ENCODE assay signal across 17 cellular contexts in the genomic region with DNA sequence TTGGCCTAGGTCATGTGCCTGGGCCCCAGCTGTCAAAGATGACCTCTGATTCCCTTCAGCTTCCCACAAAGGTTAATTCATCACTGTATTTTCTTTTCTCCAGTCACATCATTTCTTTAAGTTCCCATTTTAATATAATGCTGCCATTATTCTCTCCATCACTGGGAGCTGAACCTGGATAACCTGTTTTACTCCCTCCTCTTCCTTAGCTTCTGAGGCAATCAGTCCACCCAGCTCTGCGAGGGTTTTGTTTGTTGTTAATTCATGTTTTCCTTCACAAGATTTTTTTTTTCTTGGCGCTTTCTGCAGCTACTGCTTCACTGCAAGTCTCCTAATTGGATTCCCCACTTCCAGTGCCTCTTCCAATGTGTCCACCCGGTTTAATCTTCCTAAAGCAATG.
"Had no signal": no experiment of that assay in that cellular context is flagged by ENCODE, and none has a peak within 500 bp of the region (broad histone marks: within the 10 kb centered on the region; RNA-seq: fewer than 3 reads in every experiment).

No MANE protein-coding gene starts in this region.

- H3K27me3 Mint-ChIP-seq: central memory CD8-positive, alpha-beta T cell; stimulated activated naive B cell treated with anti-CD40 and anti-IgM and Interleukin-4, amounts not matched to agents 10 μg/mL and 1 μg/mL and 100 μg/mL, for 72 hours had no signal

- H3K9me3 Mint-ChIP-seq: activated naive CD8-positive, alpha-beta T cell treated with anti-CD3 and anti-CD28 coated beads, Interleukin-2, amount 10 ng/mL, durations not matched to agents 7 days and 5 days; central memory CD8-positive, alpha-beta T cell; natural killer cell treated with Interleukin-12 subunit alpha and Interleukin-12 subunit beta and Interleukin-15 and Interleukin-18, amount 100 ng/mL, for 72 hours; stimulated activated naive B cell treated with anti-CD40 and anti-IgM and Interleukin-4, amounts not matched to agents 10 μg/mL and 1 μg/mL and 100 μg/mL, for 72 hours; T-helper 2 cell treated with Interferon-gamma antibody and Interleukin-4, amounts not matched to agents 5 μg/mL and 100 μg/mL, for 36 hours had no signal

- H3K36me3 Mint-ChIP-seq: brain; natural killer cell treated with Interleukin-12 subunit alpha and Interleukin-12 subunit beta and Interleukin-15 and Interleukin-18, amount 100 ng/mL, for 72 hours had no signal

- DNase-seq: activated CD4-positive, alpha-beta T cell treated with anti-CD3 and anti-CD28 coated beads, Interleukin-2, amount 50 U/mL, for 1 hour; activated naive CD4-positive, alpha-beta T cell; activated naive CD8-positive, alpha-beta T cell treated with anti-CD3 and anti-CD28 coated beads, Interleukin-2, amount 10 ng/mL, durations not matched to agents 7 days and 5 days; activated T-cell treated with anti-CD3 and anti-CD28 coated beads for 4 hours; cortex of kidney; effector CD4-positive, alpha-beta T cell; posterior cingulate gyrus; retina; stimulated activated CD4-positive, alpha-beta T cell treated with anti-CD3 and anti-CD28 coated beads, Interleukin-2, amount 100 ng/mL, for 48 hours; stimulated activated naive B cell treated with anti-CD40 and anti-IgM and Interleukin-4, amounts not matched to agents 10 μg/mL and 1 μg/mL and 100 μg/mL, for 72 hours; substantia nigra; trophoblast cell had no signal

- H3K4me3 Mint-ChIP-seq: activated naive CD8-positive, alpha-beta T cell treated with anti-CD3 and anti-CD28 coated beads, Interleukin-2, amount 10 ng/mL, durations not matched to agents 7 days and 5 days; central memory CD8-positive, alpha-beta T cell; natural killer cell treated with Interleukin-12 subunit alpha and Interleukin-12 subunit beta and Interleukin-15 and Interleukin-18, amount 100 ng/mL, for 72 hours; stimulated activated naive B cell treated with anti-CD40 and anti-IgM and Interleukin-4, amounts not matched to agents 10 μg/mL and 1 μg/mL and 100 μg/mL, for 72 hours; T-helper 2 cell treated with Interferon-gamma antibody and Interleukin-4, amounts not matched to agents 5 μg/mL and 100 μg/mL, for 36 hours had no signal

- H3K27ac Mint-ChIP-seq: activated naive CD8-positive, alpha-beta T cell treated with anti-CD3 and anti-CD28 coated beads, Interleukin-2, amount 10 ng/mL, durations not matched to agents 7 days and 5 days; natural killer cell treated with Interleukin-12 subunit alpha and Interleukin-12 subunit beta and Interleukin-15 and Interleukin-18, amount 100 ng/mL, for 72 hours; stimulated activated naive B cell treated with anti-CD40 and anti-IgM and Interleukin-4, amounts not matched to agents 10 μg/mL and 1 μg/mL and 100 μg/mL, for 72 hours; T-helper 2 cell treated with Interferon-gamma antibody and Interleukin-4, amounts not matched to agents 5 μg/mL and 100 μg/mL, for 36 hours had no signal

- ATAC-seq: activated CD4-positive, CD25-positive, alpha-beta regulatory T cell treated with anti-CD3 and anti-CD28 coated beads, Interleukin-2, amount 50 U/mL, for 24 hours; natural killer cell treated with Interleukin-12 subunit alpha and Interleukin-12 subunit beta and Interleukin-15 and Interleukin-18, amount 100 ng/mL, for 72 hours; stimulated activated naive B cell treated with anti-CD40 and anti-IgM and Interleukin-4, amounts not matched to agents 10 μg/mL and 1 μg/mL and 100 μg/mL, for 72 hours had no signal
